ENCODE assay signal across 12 cellular contexts in genomic region chr17:55549140-55549539, GRCh38. TPM values are rescaled to one million over a fixed set of nuclear protein-coding genes. Genes with fewer than 3 reads are reported as not detected.
DNase-seq lines count a peak whose midpoint lies in the region; FAIRE-seq and TF ChIP-seq lines count a peak whose summit lies in the region.
"Had no signal": no experiment of that assay in that cellular context is flagged by ENCODE, and none has a peak within 500 bp of the region (broad histone marks: within the 10 kb centered on the region; RNA-seq: fewer than 3 reads in every experiment).

No MANE protein-coding gene starts in this region.

- H3K4me1 ChIP-seq in breast epithelium (no peaks in the 10 kb centered on the region), tibial nerve (no peaks in the 10 kb centered on the region)
- H3K4me1 ChIP-seq: Caco-2, colonic mucosa had no signal

- H3K4me3 ChIP-seq in breast epithelium (no peak overlapping the region), bronchial epithelial cell (ENCODE audit: low read depth, low read length) (no peak overlapping the region), tibial nerve (no peak overlapping the region)
- H3K4me3 ChIP-seq: colonic mucosa had no signal

- H3K36me3 ChIP-seq in breast epithelium (no peaks in the 10 kb centered on the region), bronchial epithelial cell (ENCODE audit: control insufficient read depth, insufficient read depth, low read length) (no peaks in the 10 kb centered on the region), tibial nerve (no peaks in the 10 kb centered on the region)
- H3K36me3 ChIP-seq: colonic mucosa had no signal

- no peaks in the 10 kb centered on the region for H3K9me3 Mint-ChIP-seq in MCF 10A (ENCODE audit: unreplicated experiment)

- H3K27ac ChIP-seq in breast epithelium (no peak overlapping the region), tibial nerve (no peak overlapping the region)
- H3K27ac ChIP-seq: colonic mucosa had no signal

- no peak overlapping the region for H3K27ac Mint-ChIP-seq in MCF 10A (ENCODE audit: low read depth, unreplicated experiment)

- CTCF ChIA-PET in MCF 10A (lab: Yijun Ruan, JAX): interaction anchor here (0.9 to 1.3 kb wide), 3 partner anchors 53 to 169 kb away, joined by 3 to 6 read pairs (median 5); no protein-coding TSS in a partner anchor

- no peaks in the 10 kb centered on the region for H3K9me3 ChIP-seq in breast epithelium
- no peaks in the 10 kb centered on the region for H3K9me3 ChIP-seq in tibial nerve
- H3K9me3 ChIP-seq: Caco-2, colonic mucosa had no signal

- no TSS peak for BruUV-seq in MCF 10A (replicated peaks; lab: Mats Ljungman, UMichigan)

- POLR2A ChIA-PET in MCF 10A (lab: Yijun Ruan, JAX): no interaction called here

- TF ChIP-seq POLR2A in breast epithelium (IDR thresholded peaks at IDR 0.05) (no peak), tibial nerve (IDR thresholded peaks at IDR 0.05) (no peak)

- DNase-seq in MCF 10A (ENCODE audit: unreplicated experiment): peak; percentile 47
- DNase-seq in breast epithelium (ENCODE audit: low spot score in 2 of 2): no peak
- DNase-seq in NAMALWA (ENCODE audit: low spot score): peak; percentile 65
- peak; percentile 9 for DNase-seq in bronchial epithelial cell (ENCODE audit: low read depth)
- no peak for DNase-seq in tibial nerve (ENCODE audit: low spot score in 2 of 2)
- no peak for DNase-seq in DMS79 treated with DMSO at 0.1 percent for 48 hours (lab: John Stamatoyannopoulos, UW)
- DNase-seq in stimulated activated CD4-positive, alpha-beta T cell treated with anti-CD3 and anti-CD28 coated beads, Interleukin-2, amount 100 ng/mL, for 24 hours: no peak
- DNase-seq in SKM-1 treated with dmso at 0.1 percent for 144 hours (lab: John Stamatoyannopoulos, UW; ENCODE audit: unreplicated experiment): no peak
- DNase-seq: colonic mucosa, NCI-H2081 treated with DMSO at 0.1 percent for 48 hours had no signal

- H3K4me3 Mint-ChIP-seq in MCF 10A (ENCODE audit: unreplicated experiment): no peak overlapping the region

- H3K27me3 ChIP-seq in breast epithelium: no peaks in the 10 kb centered on the region
- H3K27me3 ChIP-seq in bronchial epithelial cell (ENCODE audit: control insufficient read depth, insufficient read depth, low read length): no peaks in the 10 kb centered on the region
- no peaks in the 10 kb centered on the region for H3K27me3 ChIP-seq in tibial nerve
- H3K27me3 ChIP-seq: colonic mucosa had no signal

- WGBS in tibial nerve, 2 donors: 24 to 31% methylated on average over 2 of the region's 2 CpGs

- FAIRE-seq in bronchial epithelial cell (lab: Jason Lieb, UNC): no peak

- TF ChIP-seq EP300 in tibial nerve (IDR thresholded peaks at IDR 0.05): no peak

- TF ChIP-seq CTCF in MCF 10A (IDR thresholded peaks at IDR 0.05; ENCODE audit: unreplicated experiment) (no peak), breast epithelium (IDR thresholded peaks at IDR 0.05) (peak in 1 of 3 donors; percentile 12), bronchial epithelial cell (IDR thresholded peaks at IDR 0.05; ENCODE audit: insufficient read depth, low read length, severe bottlenecking) (no peak), tibial nerve (IDR thresholded peaks at IDR 0.05) (peak in 4 of 5 experiments; percentile 10 to 49 (median 18))

- H3K27me3 Mint-ChIP-seq in MCF 10A (ENCODE audit: insufficient read depth, unreplicated experiment): no peaks in the 10 kb centered on the region

- intact Hi-C loops in MCF 10A (cut with micrococcal nuclease): loop anchor here (5.0 kb wide), 1 partner anchor 38 kb away; no protein-coding TSS in a partner anchor
- intact Hi-C loops in breast epithelium (cut with DNase I; ENCODE audit: low total_unique reads): no loop called here

- H3K36me3 Mint-ChIP-seq in MCF 10A (ENCODE audit: insufficient read depth, unreplicated experiment): no peaks in the 10 kb centered on the region

- H3K4me1 Mint-ChIP-seq in MCF 10A (ENCODE audit: insufficient read depth, unreplicated experiment): peaks cover 16% of the 10 kb centered on the region

RNA-seq across cellular contexts. Expression of gene SMIM36, which starts 37.9 kb away (rescaled TPM):
- total RNA-seq in MCF 10A (2022) (not detected in 2 replicates), breast epithelium (not detected), bronchial epithelial cell (not detected in 2 replicates), tibial nerve (not detected)
- total RNA-seq: Caco-2, colonic mucosa, mucosa of gallbladder had no signal

Comparison
In these comparisons a context has a peak if more than half of its experiments do, and no peak if none do; other contexts are left out.
1. DNase-seq: peak in MCF 10A (single experiment), NAMALWA (single experiment) and bronchial epithelial cell (single experiment); none in breast epithelium (0 of 2), tibial nerve (0 of 2), DMS79 treated with DMSO at 0.1 percent for 48 hours (single experiment), stimulated activated CD4-positive, alpha-beta T cell treated with anti-CD3 and anti-CD28 coated beads, Interleukin-2, amount 100 ng/mL, for 24 hours (0 of 2) and SKM-1 treated with dmso at 0.1 percent for 144 hours (single experiment).
2. CTCF ChIP-seq: peak in tibial nerve (4 of 5); none in MCF 10A (single experiment) and bronchial epithelial cell (single experiment).